21 cellular contexts compared by ENCODE assay signal in genomic region chr7:72622532-72622931, GRCh38.
"Had no signal": no experiment of that assay in that cellular context is flagged by ENCODE, and none has a peak within 500 bp of the region (broad histone marks: within the 10 kb centered on the region; RNA-seq: fewer than 3 reads in every experiment).

No MANE protein-coding gene starts in this region.

- H3K4me3 ChIP-seq: adrenal gland, coronary artery, esophagus muscularis mucosa, smooth muscle cell, tibial nerve had no signal

- DNase-seq: activated CD4-positive, alpha-beta memory T cell treated with anti-CD3 and anti-CD28 coated beads for 36 hours; activated CD4-positive, alpha-beta T cell treated with anti-CD3 and anti-CD28 coated beads for 1 hour; activated CD8-positive, alpha-beta memory T cell treated with anti-CD3 and anti-CD28 coated beads, Interleukin-2, amount 10 ng/mL, durations not matched to agents 7 days and 5 days; activated effector memory CD4-positive, alpha-beta T cell treated with Interleukin-2 at 50 U/mL for 16 hours; activated T-cell treated with anti-CD3 and anti-CD28 coated beads, Interleukin-2, amount 50 U/mL, for 1 hour; adrenal gland; central memory CD4-positive, alpha-beta T cell; immature natural killer cell; mesenchymal stem cell; natural killer cell; occipital lobe; right cardiac atrium; stimulated activated CD4-positive, alpha-beta T cell treated with anti-CD3 and anti-CD28 coated beads, Interleukin-4, amount 100 ng/mL, for 4 hours; stimulated activated CD8-positive, alpha-beta memory T cell treated with anti-CD3 and anti-CD28 coated beads, Interleukin-4, amount 100 ng/mL, for 48 hours; stimulated activated naive CD4-positive, alpha-beta T cell treated with Interleukin-2 at 50 U/mL for 16 hours; substantia nigra had no signal

- ATAC-seq: activated CD8-positive, alpha-beta memory T cell treated with anti-CD3 and anti-CD28 coated beads, Interleukin-2, amount 10 ng/mL, durations not matched to agents 7 days and 5 days; right cardiac atrium had no signal

- H3K27ac Mint-ChIP-seq: activated CD4-positive, alpha-beta memory T cell treated with anti-CD3 and anti-CD28 coated beads for 36 hours; activated CD8-positive, alpha-beta memory T cell treated with anti-CD3 and anti-CD28 coated beads, Interleukin-2, amount 10 ng/mL, durations not matched to agents 7 days and 5 days; activated naive CD4-positive, alpha-beta T cell treated with anti-CD3 and anti-CD28 coated beads, Interleukin-2, amount 50 U/mL, for 24 hours; natural killer cell had no signal

- H3K27me3 Mint-ChIP-seq: activated CD4-positive, alpha-beta memory T cell treated with anti-CD3 and anti-CD28 coated beads for 36 hours; activated CD8-positive, alpha-beta memory T cell treated with anti-CD3 and anti-CD28 coated beads, Interleukin-2, amount 10 ng/mL, durations not matched to agents 7 days and 5 days; activated naive CD4-positive, alpha-beta T cell treated with anti-CD3 and anti-CD28 coated beads, Interleukin-2, amount 50 U/mL, for 24 hours had no signal

- H3K27ac ChIP-seq: adrenal gland, coronary artery, esophagus muscularis mucosa, tibial nerve had no signal

- H3K36me3 ChIP-seq: adrenal gland, esophagus muscularis mucosa had no signal

- H3K9me3 ChIP-seq: adrenal gland, esophagus muscularis mucosa, tibial nerve had no signal

- H3K4me3 Mint-ChIP-seq: activated CD4-positive, alpha-beta memory T cell treated with anti-CD3 and anti-CD28 coated beads for 36 hours; activated CD8-positive, alpha-beta memory T cell treated with anti-CD3 and anti-CD28 coated beads, Interleukin-2, amount 10 ng/mL, durations not matched to agents 7 days and 5 days; activated naive CD4-positive, alpha-beta T cell treated with anti-CD3 and anti-CD28 coated beads, Interleukin-2, amount 50 U/mL, for 24 hours; immature natural killer cell; natural killer cell had no signal

- H3K9me3 Mint-ChIP-seq: activated CD4-positive, alpha-beta memory T cell treated with anti-CD3 and anti-CD28 coated beads for 36 hours; activated naive CD4-positive, alpha-beta T cell treated with anti-CD3 and anti-CD28 coated beads, Interleukin-2, amount 50 U/mL, for 24 hours; immature natural killer cell; natural killer cell had no signal

- H3K27me3 ChIP-seq: adrenal gland, esophagus muscularis mucosa, tibial nerve had no signal

- H3K36me3 Mint-ChIP-seq: natural killer cell had no signal

- H3K4me1 ChIP-seq: tibial nerve had no signal

- H3K4me1 Mint-ChIP-seq: activated naive CD4-positive, alpha-beta T cell treated with anti-CD3 and anti-CD28 coated beads, Interleukin-2, amount 50 U/mL, for 24 hours had no signal
